Comparison of ENCODE assay signal across 16 cellular contexts in the genomic region with DNA sequence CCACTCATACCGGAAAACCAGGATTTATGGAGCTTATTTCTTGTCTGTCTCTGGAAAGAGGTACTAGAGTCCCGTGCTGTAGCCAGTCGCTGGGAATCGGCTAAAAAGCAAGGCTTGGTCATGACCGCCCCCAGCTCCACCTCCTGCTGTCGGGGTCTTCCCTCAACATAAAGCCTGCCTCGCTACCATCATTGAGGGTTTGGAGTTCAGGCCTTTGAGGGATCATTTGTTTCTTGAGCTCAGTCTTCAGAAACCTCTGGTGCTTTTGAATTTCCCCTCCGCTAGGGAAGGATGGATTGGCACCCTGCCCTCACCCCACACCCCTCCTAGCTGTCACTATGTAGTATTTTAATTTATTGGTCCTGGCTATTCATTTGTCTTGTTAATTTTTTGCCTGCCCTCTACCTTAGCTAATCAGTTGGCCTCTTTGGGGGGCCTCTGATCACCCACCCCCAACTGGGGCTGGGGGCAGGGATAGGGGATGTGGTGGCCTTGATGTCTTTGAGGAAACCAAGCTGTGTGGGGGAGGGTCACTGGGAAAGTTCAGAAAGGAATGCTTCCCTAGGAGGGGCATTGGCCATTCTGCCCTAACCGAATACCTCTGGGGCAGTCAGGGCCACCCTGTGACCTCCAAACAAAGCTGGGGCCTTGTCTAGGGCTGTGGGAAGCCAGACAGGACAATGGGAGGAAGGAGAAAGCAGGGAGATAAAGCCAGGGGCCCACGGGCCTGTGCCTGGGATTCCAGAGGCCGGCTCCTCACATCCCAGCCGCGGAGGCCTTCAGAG.
A peak's percentile ranks its signal among the peaks of the same experiment; 100 is the strongest.
DNase-seq lines count a peak whose midpoint lies in the region; ATAC-seq and TF ChIP-seq lines count a peak whose summit lies in the region.
"Had no signal": no experiment of that assay in that cellular context is flagged by ENCODE, and none has a peak within 500 bp of the region (broad histone marks: within the 10 kb centered on the region; RNA-seq: fewer than 3 reads in every experiment).

No MANE protein-coding gene starts in this region.

- ATAC-seq in heart left ventricle: peak in 3 of 4 donors; percentile 23 to 58 (median 47)
- ATAC-seq in Right ventricle myocardium inferior: no peak
- no peak for ATAC-seq in upper lobe of left lung (ENCODE audit: low FRiP score in 2 of 2)
- no peak for ATAC-seq in HG02870 (IDR thresholded peaks at IDR 0.05; ENCODE audit: unreplicated experiment)
- ATAC-seq: natural killer cell had no signal

- H3K4me3 ChIP-seq in heart left ventricle (no peak overlapping the region), muscle layer of colon (ENCODE audit: low read depth in 1 of 2, low read length in 2 of 2) (no peak overlapping the region), upper lobe of left lung (no peak overlapping the region)
- H3K4me3 ChIP-seq: BLaER1 treated with 17β-estradiol and CSF1 and Interleukin-3, amounts not matched to agents 10 nM and 100 nM; tibial artery had no signal

- TF ChIP-seq POLR2A in heart left ventricle (IDR thresholded peaks at IDR 0.05) (no peak), upper lobe of left lung (IDR thresholded peaks at IDR 0.05) (no peak)

- DNase-seq in heart left ventricle: no peak
- DNase-seq in Right ventricle myocardium inferior (ENCODE audit: missing footprints): no peak
- DNase-seq in iPS DF 19.7 (ENCODE audit: low read depth, low spot score): peak; percentile 91
- no peak for DNase-seq in upper lobe of left lung
- no peak for DNase-seq in nucleus accumbens (lab: John Stamatoyannopoulos, UW)
- no peak for DNase-seq in activated effector memory CD4-positive, alpha-beta T cell treated with Interleukin-2 at 50 U/mL for 16 hours
- DNase-seq: 8988T; activated CD4-positive, CD25-positive, alpha-beta regulatory T cell treated with anti-CD3 and anti-CD28 coated beads, Interleukin-2, amount 50 U/mL, for 72 hours; activated naive CD4-positive, alpha-beta T cell treated with anti-CD3 and anti-CD28 coated beads, Interleukin-2, amount 50 U/mL, for 16 hours; natural killer cell; stimulated activated CD4-positive, alpha-beta T cell treated with anti-CD3 and anti-CD28 coated beads, Interleukin-4, amount 100 ng/mL, for 24 hours; T-helper 1 cell; tibial artery had no signal

- H3K4me1 ChIP-seq in heart left ventricle (peaks cover 0 to 67% (median 31%) of the 10 kb centered on the region in 12 donors), muscle layer of colon (ENCODE audit: insufficient read depth, low read length) (peaks cover 26% of the 10 kb centered on the region), upper lobe of left lung (peaks cover 0 to 8% (median 4%) of the 10 kb centered on the region in 4 donors)
- H3K4me1 ChIP-seq: BLaER1 treated with 17β-estradiol and CSF1 and Interleukin-3, amounts not matched to agents 10 nM and 100 nM; tibial artery had no signal

- no peak for TF ChIP-seq EP300 in upper lobe of left lung (IDR thresholded peaks at IDR 0.05)

- WGBS in heart left ventricle, 4 donors: 63 to 70% (median 68%) methylated on average over 13 of the region's 13 CpGs
- WGBS in upper lobe of left lung, 2 donors: 65 to 75% methylated on average over 12 to 13 of the region's 13 CpGs

- TF ChIP-seq CTCF in heart left ventricle (IDR thresholded peaks at IDR 0.05): no peak
- no peak for TF ChIP-seq CTCF in upper lobe of left lung (IDR thresholded peaks at IDR 0.05)

- no peaks in the 10 kb centered on the region for H3K27me3 ChIP-seq in heart left ventricle
- H3K27me3 ChIP-seq in muscle layer of colon (ENCODE audit: control insufficient read depth in 1 of 2, insufficient read depth in 2 of 2, low read length in 2 of 2): no peaks in the 10 kb centered on the region
- H3K27me3 ChIP-seq in upper lobe of left lung: no peaks in the 10 kb centered on the region
- H3K27me3 ChIP-seq: BLaER1 treated with 17β-estradiol and CSF1 and Interleukin-3, amounts not matched to agents 10 nM and 100 nM; tibial artery had no signal

- H3K27ac ChIP-seq in heart left ventricle: peak overlapping the region in 9 of 12 donors; percentile 1 to 57 (median 43)
- H3K27ac ChIP-seq in muscle layer of colon (ENCODE audit: low read depth, low read length): peak overlapping the region; percentile 36
- peak overlapping the region in 3 of 4 donors; percentile 24 to 79 (median 43) for H3K27ac ChIP-seq in upper lobe of left lung
- H3K27ac ChIP-seq: BLaER1 treated with 17β-estradiol and CSF1 and Interleukin-3, amounts not matched to agents 10 nM and 100 nM; tibial artery had no signal

- no peak overlapping the region for H3K9ac ChIP-seq in muscle layer of colon (ENCODE audit: low read length)
- H3K9ac ChIP-seq: BLaER1 treated with 17β-estradiol and CSF1 and Interleukin-3, amounts not matched to agents 10 nM and 100 nM had no signal

- H3K9me3 ChIP-seq in heart left ventricle: peaks cover 0 to 6% (median 0%) of the 10 kb centered on the region in 12 donors
- no peaks in the 10 kb centered on the region for H3K9me3 ChIP-seq in muscle layer of colon (ENCODE audit: low read length)
- H3K9me3 ChIP-seq in upper lobe of left lung: no peaks in the 10 kb centered on the region
- H3K9me3 ChIP-seq: tibial artery had no signal

- intact Hi-C loops in heart left ventricle (cut with DNase I) (loop anchor here in 1 of 10 donors (5.0 kb wide), 1 partner anchor 33 kb away; no protein-coding TSS in a partner anchor), Right ventricle myocardium inferior (cut with DNase I) (no loop called here)

- H3K36me3 ChIP-seq in heart left ventricle (no peaks in the 10 kb centered on the region), muscle layer of colon (ENCODE audit: insufficient read depth, low read length) (no peaks in the 10 kb centered on the region), upper lobe of left lung (no peaks in the 10 kb centered on the region)
- H3K36me3 ChIP-seq: BLaER1 treated with 17β-estradiol and CSF1 and Interleukin-3, amounts not matched to agents 10 nM and 100 nM; tibial artery had no signal

Comparison
In these comparisons a context has a peak if more than half of its experiments do, and no peak if none do; other contexts are left out.
1. ATAC-seq: peak in heart left ventricle (3 of 4); none in Right ventricle myocardium inferior (single experiment), upper lobe of left lung (0 of 2) and HG02870 (single experiment).
2. Peak in every context shown above with its lines, with median percentiles within 50 percentile points of each other: H3K27ac ChIP-seq.